In the genomic region with DNA sequence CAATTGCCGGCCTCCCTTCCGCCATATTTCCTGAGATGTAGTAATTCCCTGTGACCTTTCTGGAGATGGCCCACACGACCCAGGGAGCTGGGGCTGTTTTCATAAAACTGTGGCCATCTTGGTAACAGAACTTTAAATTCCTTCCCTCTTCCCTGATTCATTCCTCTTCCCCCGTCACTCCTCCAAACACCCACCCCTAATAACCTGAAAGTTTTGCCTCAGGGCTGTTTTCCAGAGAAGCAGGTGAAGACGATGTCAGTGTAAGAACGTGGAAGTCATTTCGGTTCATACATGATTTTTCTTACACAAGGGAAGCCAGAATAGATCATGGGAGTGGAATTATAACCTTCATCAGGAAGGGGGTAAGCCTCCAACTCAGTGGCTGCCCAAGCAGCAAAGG, we compare ENCODE assay signal across 1 cellular context.
TF ChIP-seq lines count a peak whose summit lies in the region.

No MANE protein-coding gene starts in this region.

TF ChIP-seq in IMR-90, 13 proteins besides CTCF, POLR2A, EP300 and RAD21:
- TF ChIP-seq, protein P1, sequence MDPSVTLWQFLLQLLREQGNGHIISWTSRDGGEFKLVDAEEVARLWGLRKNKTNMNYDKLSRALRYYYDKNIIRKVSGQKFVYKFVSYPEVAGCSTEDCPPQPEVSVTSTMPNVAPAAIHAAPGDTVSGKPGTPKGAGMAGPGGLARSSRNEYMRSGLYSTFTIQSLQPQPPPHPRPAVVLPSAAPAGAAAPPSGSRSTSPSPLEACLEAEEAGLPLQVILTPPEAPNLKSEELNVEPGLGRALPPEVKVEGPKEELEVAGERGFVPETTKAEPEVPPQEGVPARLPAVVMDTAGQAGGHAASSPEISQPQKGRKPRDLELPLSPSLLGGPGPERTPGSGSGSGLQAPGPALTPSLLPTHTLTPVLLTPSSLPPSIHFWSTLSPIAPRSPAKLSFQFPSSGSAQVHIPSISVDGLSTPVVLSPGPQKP (IDR thresholded peaks at IDR 0.05; ENCODE audit: borderline replicate concordance, low read depth, low read length): no peak
- TF ChIP-seq MXI1 (IDR thresholded peaks at IDR 0.05; ENCODE audit: borderline replicate concordance, low read depth, low read length): no peak
- TF ChIP-seq BHLHE40 (IDR thresholded peaks at IDR 0.05; ENCODE audit: low read depth, low read length): no peak
- no peak for TF ChIP-seq RFX5 (IDR thresholded peaks at IDR 0.05; ENCODE audit: low read depth, low read length)
- TF ChIP-seq CHD1 (IDR thresholded peaks at IDR 0.05; ENCODE audit: low read depth, low read length): no peak
- no peak for TF ChIP-seq FOS (IDR thresholded peaks at IDR 0.05; ENCODE audit: low read depth, low read length)
- TF ChIP-seq RCOR1 (IDR thresholded peaks at IDR 0.05; ENCODE audit: insufficient replicate concordance, low read length): no peak
- no peak for TF ChIP-seq MAFK (IDR thresholded peaks at IDR 0.05; ENCODE audit: low read depth, low read length)
- no peak for TF ChIP-seq SMC3 (IDR thresholded peaks at IDR 0.05; ENCODE audit: low read depth, low read length)
- TF ChIP-seq CEBPB (IDR thresholded peaks at IDR 0.05; ENCODE audit: low read depth, low read length): no peak
- TF ChIP-seq MAZ (IDR thresholded peaks at IDR 0.05; ENCODE audit: borderline replicate concordance, low read depth, low read length): no peak
- TF ChIP-seq, protein P2, sequence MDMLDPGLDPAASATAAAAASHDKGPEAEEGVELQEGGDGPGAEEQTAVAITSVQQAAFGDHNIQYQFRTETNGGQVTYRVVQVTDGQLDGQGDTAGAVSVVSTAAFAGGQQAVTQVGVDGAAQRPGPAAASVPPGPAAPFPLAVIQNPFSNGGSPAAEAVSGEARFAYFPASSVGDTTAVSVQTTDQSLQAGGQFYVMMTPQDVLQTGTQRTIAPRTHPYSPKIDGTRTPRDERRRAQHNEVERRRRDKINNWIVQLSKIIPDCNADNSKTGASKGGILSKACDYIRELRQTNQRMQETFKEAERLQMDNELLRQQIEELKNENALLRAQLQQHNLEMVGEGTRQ (IDR thresholded peaks at IDR 0.05; ENCODE audit: low read depth, low read length): no peak
- TF ChIP-seq NFE2L2 (IDR thresholded peaks at IDR 0.05; ENCODE audit: low read depth, low read length): no peak
TF ChIP-seq in IMR-90: peak in this region for 0.
